ENCODE assay signal across 8 cellular contexts in the genomic region with DNA sequence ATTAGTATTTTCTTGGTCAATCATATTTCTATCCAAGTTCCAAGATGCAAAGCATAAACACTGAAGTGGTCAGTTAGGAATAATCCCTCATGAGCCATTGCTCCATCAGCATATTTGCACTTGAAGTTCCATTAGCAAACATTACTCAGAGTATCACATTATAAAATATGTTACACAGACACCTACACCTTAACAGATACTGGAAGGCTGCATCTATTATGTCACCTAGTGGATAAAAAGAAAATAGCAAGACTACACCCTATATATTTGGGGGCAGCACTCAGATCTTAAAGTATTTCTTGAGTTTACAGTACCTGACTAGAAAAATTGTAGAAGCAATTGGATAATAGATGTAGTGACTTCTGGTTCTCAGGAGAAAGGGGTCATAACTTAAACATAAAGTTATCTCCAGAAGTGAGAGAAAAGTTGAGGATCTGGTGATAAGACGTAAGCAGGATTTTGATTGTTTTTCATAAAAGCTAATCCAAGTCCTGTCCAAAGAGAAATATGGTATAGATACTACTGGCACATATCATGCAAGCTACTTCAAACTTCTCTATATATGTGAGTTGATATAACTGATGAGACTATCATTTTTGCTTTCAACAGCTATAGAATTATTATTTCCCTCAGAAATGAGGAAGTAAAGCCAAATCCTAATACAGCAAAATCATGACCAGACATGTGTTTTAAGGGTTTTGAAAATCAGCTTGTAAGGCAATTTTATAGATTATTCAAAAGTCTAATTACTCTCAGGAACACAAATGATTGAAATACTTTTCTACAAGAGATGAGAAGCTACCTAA.
DNase-seq lines count a peak whose midpoint lies in the region; ATAC-seq, FAIRE-seq and TF ChIP-seq lines count a peak whose summit lies in the region.

No MANE protein-coding gene starts in this region.

- peak; percentile 23 for FAIRE-seq in H54 (lab: Jason Lieb, UNC)

- no peak overlapping the region for H4K8ac ChIP-seq in mesenchymal stem cell (ENCODE audit: low read length)

- H3K4me3 ChIP-seq in Karpas-422 (ENCODE audit: low read length): no peak overlapping the region
- H3K4me3 ChIP-seq in dorsolateral prefrontal cortex: no peak overlapping the region
- H3K4me3 ChIP-seq in transverse colon: no peak overlapping the region
- H3K4me3 ChIP-seq in mesenchymal stem cell (ENCODE audit: insufficient read depth in 1 of 2, low read depth in 1 of 2, low read length in 2 of 2): no peak overlapping the region
- H3K4me3 ChIP-seq in aorta (ENCODE audit: low read length in 2 of 2): no peak overlapping the region

- no peak overlapping the region for H3K23ac ChIP-seq in mesenchymal stem cell (ENCODE audit: low read length in 2 of 2)

- no peak overlapping the region for H3K4me2 ChIP-seq in Karpas-422 (ENCODE audit: low read depth, low read length, poor library complexity, severe bottlenecking)
- H3K4me2 ChIP-seq in mesenchymal stem cell (ENCODE audit: low read length, poor library complexity, severe bottlenecking): no peak overlapping the region

- no peaks in the 10 kb centered on the region for H3K79me1 ChIP-seq in mesenchymal stem cell (replicated peaks; ENCODE audit: low read length, poor library complexity, severe bottlenecking)

- no peak overlapping the region for H2BK15ac ChIP-seq in mesenchymal stem cell (ENCODE audit: low read depth, poor library complexity, severe bottlenecking)

- no peak overlapping the region for H2BK120ac ChIP-seq in mesenchymal stem cell (ENCODE audit: low read depth, low read length)

- in situ Hi-C loops in transverse colon (cut with MboI; ENCODE audit: low pct_ligation_motif_present in 1 of 4, low pct_unique_long_range_greater_than_20kb in 1 of 4, low sequenced_read_pairs in 3 of 4): no loop called here

- H4K91ac ChIP-seq in mesenchymal stem cell (ENCODE audit: low read length): no peak overlapping the region

- no peak overlapping the region for H2BK5ac ChIP-seq in mesenchymal stem cell (ENCODE audit: low read depth, low read length, poor library complexity, severe bottlenecking)

- no peaks in the 10 kb centered on the region for H3K9me3 ChIP-seq in Karpas-422 (ENCODE audit: low read length)
- H3K9me3 ChIP-seq in transverse colon: no peaks in the 10 kb centered on the region
- no peaks in the 10 kb centered on the region for H3K9me3 ChIP-seq in mesenchymal stem cell (ENCODE audit: control insufficient read depth, low read length)
- no peaks in the 10 kb centered on the region for H3K9me3 ChIP-seq in aorta (ENCODE audit: control insufficient read depth, low read length)

- no peak overlapping the region for H2BK12ac ChIP-seq in mesenchymal stem cell (ENCODE audit: low read length in 2 of 2)

- no peaks in the 10 kb centered on the region for H3K79me2 ChIP-seq in Karpas-422 (ENCODE audit: low read length)

- TF ChIP-seq EP300 in transverse colon (IDR thresholded peaks at IDR 0.05; ENCODE audit: low read depth): no peak

- H3K18ac ChIP-seq in mesenchymal stem cell (ENCODE audit: low read depth in 1 of 2, low read length in 2 of 2): no peak overlapping the region

- DNase-seq in H54 (ENCODE audit: insufficient read length, low spot score): no peak
- peak; percentile 70 for DNase-seq in Karpas-422
- no peak for DNase-seq in dorsolateral prefrontal cortex
- DNase-seq in transverse colon: no peak
- DNase-seq in mesenchymal stem cell: no peak
- DNase-seq in activated effector memory CD4-positive, alpha-beta T cell treated with Interleukin-2 at 50 U/mL for 16 hours: no peak
- DNase-seq in aorta: no peak

- no peak overlapping the region for H3K4ac ChIP-seq in mesenchymal stem cell (ENCODE audit: low read depth in 1 of 2, low read length in 2 of 2)

- H3K4me1 ChIP-seq in Karpas-422 (ENCODE audit: low read length): no peaks in the 10 kb centered on the region
- no peaks in the 10 kb centered on the region for H3K4me1 ChIP-seq in transverse colon
- no peaks in the 10 kb centered on the region for H3K4me1 ChIP-seq in mesenchymal stem cell (ENCODE audit: control insufficient read depth, insufficient read depth, low read depth, low read length)
- H3K4me1 ChIP-seq in aorta (ENCODE audit: control insufficient read depth in 1 of 2, insufficient read depth in 2 of 2, low read length in 2 of 2): no peaks in the 10 kb centered on the region

- intact Hi-C loops in dorsolateral prefrontal cortex (cut with DNase I) (no loop called here), transverse colon (cut with DNase I; ENCODE audit: low total_unique reads) (no loop called here), aorta (cut with DNase I) (no loop called here)

- H3K36me3 ChIP-seq in Karpas-422 (ENCODE audit: insufficient read depth, low read length) (no peaks in the 10 kb centered on the region), transverse colon (no peaks in the 10 kb centered on the region), mesenchymal stem cell (ENCODE audit: control insufficient read depth in 1 of 2, insufficient read depth in 2 of 2, low read depth in 1 of 2, low read length in 2 of 2) (no peaks in the 10 kb centered on the region), aorta (ENCODE audit: control insufficient read depth in 1 of 2, insufficient read depth in 2 of 2, low read length in 1 of 2) (no peaks in the 10 kb centered on the region)

- H3K9me2 ChIP-seq in Karpas-422 (replicated peaks; ENCODE audit: insufficient read depth, low read length): no peaks in the 10 kb centered on the region

- no peaks in the 10 kb centered on the region for H4K20me1 ChIP-seq in Karpas-422 (ENCODE audit: insufficient read depth, low read depth, low read length)

- H3K27me3 ChIP-seq in Karpas-422 (ENCODE audit: low read length) (no peaks in the 10 kb centered on the region), dorsolateral prefrontal cortex (no peaks in the 10 kb centered on the region), transverse colon (no peaks in the 10 kb centered on the region), mesenchymal stem cell (ENCODE audit: control insufficient read depth in 1 of 2, insufficient read depth in 1 of 2, low read length in 2 of 2) (no peaks in the 10 kb centered on the region), aorta (ENCODE audit: control insufficient read depth in 1 of 2, insufficient read depth in 2 of 2, low read length in 1 of 2) (no peaks in the 10 kb centered on the region)

- ATAC-seq in GM18498 (IDR thresholded peaks at IDR 0.05; ENCODE audit: unreplicated experiment) (peak; percentile 80), aorta (ENCODE audit: low FRiP score) (no peak)

- H3K9ac ChIP-seq in Karpas-422 (ENCODE audit: low read length) (no peak overlapping the region), mesenchymal stem cell (ENCODE audit: low read length) (no peak overlapping the region)

- H2AK5ac ChIP-seq in mesenchymal stem cell (ENCODE audit: low read length, severe bottlenecking): no peak overlapping the region

- peak in 53 of 56 donors; percentile 9 to 59 (median 42) for TF ChIP-seq CTCF in dorsolateral prefrontal cortex (IDR thresholded peaks at IDR 0.05 in 54 of 56, conservative IDR thresholded peaks at IDR 0.05 in 2 of 56; ENCODE audit: low read depth in 1 of 56, partially characterized antibody in 56 of 56)
- TF ChIP-seq CTCF in transverse colon (IDR thresholded peaks at IDR 0.05): peak; percentile 24 to 52 (median 48)

- no peak overlapping the region for H3K14ac ChIP-seq in mesenchymal stem cell (ENCODE audit: low read length in 2 of 2)

- H2AFZ ChIP-seq in Karpas-422 (ENCODE audit: low read length) (no peak overlapping the region), mesenchymal stem cell (ENCODE audit: low read depth, low read length) (no peak overlapping the region)

- 88 to 100% methylated on average over 1 of the region's 1 CpG for WGBS in transverse colon (ENCODE audit: low coverage in 1 of 2), 2 donors
- WGBS in mesenchymal stem cell: no CpG with 5 or more reads among the region's 1 CpG
- WGBS in aorta, 2 donors: 76 to 79% methylated on average over 1 of the region's 1 CpG

- H3K27ac ChIP-seq in Karpas-422 (ENCODE audit: low read length) (no peak overlapping the region), dorsolateral prefrontal cortex (no peak overlapping the region), transverse colon (no peak overlapping the region), mesenchymal stem cell (ENCODE audit: low read length, poor library complexity, severe bottlenecking) (no peak overlapping the region), aorta (ENCODE audit: low read depth in 1 of 2, low read length in 2 of 2) (no peak overlapping the region)

- TF ChIP-seq POLR2A in H54 (IDR thresholded peaks at IDR 0.05; ENCODE audit: low read depth, low read length) (no peak), transverse colon (IDR thresholded peaks at IDR 0.05) (no peak)
